In genomic region chr19:57192993-57193392, GRCh38 we compare ENCODE assay signal across 7 cellular contexts. TPM values are rescaled to one million over a fixed set of nuclear protein-coding genes. Genes with fewer than 3 reads are reported as not detected.
DNase-seq lines count a peak whose midpoint lies in the region; ATAC-seq and TF ChIP-seq lines count a peak whose summit lies in the region.
"Had no signal": no experiment of that assay in that cellular context is flagged by ENCODE, and none has a peak within 500 bp of the region (broad histone marks: within the 10 kb centered on the region; RNA-seq: fewer than 3 reads in every experiment).

No MANE protein-coding gene starts in this region.

- H3K9me3 Mint-ChIP-seq in activated T-helper 17 cell treated with anti-CD3 and anti-CD28 coated beads, Interleukin-2, amount 50 U/mL, for 72 hours: peaks cover 6% of the 10 kb centered on the region
- peaks cover 16 to 92% (median 51%) of the 10 kb centered on the region in 11 donors for H3K9me3 Mint-ChIP-seq in naive thymus-derived CD4-positive, alpha-beta T cell

- H3K4me3 Mint-ChIP-seq in activated T-helper 17 cell treated with anti-CD3 and anti-CD28 coated beads, Interleukin-2, amount 50 U/mL, for 72 hours: peak overlapping the region; percentile 91
- H3K4me3 Mint-ChIP-seq in naive thymus-derived CD4-positive, alpha-beta T cell: peak overlapping the region; percentile 90 to 97 (median 94)

- no peaks in the 10 kb centered on the region for H3K27me3 Mint-ChIP-seq in activated T-helper 17 cell treated with anti-CD3 and anti-CD28 coated beads, Interleukin-2, amount 50 U/mL, for 72 hours
- H3K27me3 Mint-ChIP-seq in naive thymus-derived CD4-positive, alpha-beta T cell: peaks cover 0 to 4% (median 0%) of the 10 kb centered on the region in 5 donors

- peaks cover 9% of the 10 kb centered on the region for H3K4me1 Mint-ChIP-seq in activated T-helper 17 cell treated with anti-CD3 and anti-CD28 coated beads, Interleukin-2, amount 50 U/mL, for 72 hours
- H3K4me1 Mint-ChIP-seq in naive thymus-derived CD4-positive, alpha-beta T cell: peaks cover 20 to 43% (median 35%) of the 10 kb centered on the region in 7 donors

- H3K27me3 ChIP-seq in DND-41 (ENCODE audit: insufficient read depth, low read length, poor library complexity): no peaks in the 10 kb centered on the region
- no peaks in the 10 kb centered on the region for H3K27me3 ChIP-seq in naive thymus-derived CD4-positive, alpha-beta T cell (ENCODE audit: control insufficient read depth in 2 of 2, insufficient read depth in 2 of 2, low read length in 2 of 2)

- H3K27ac Mint-ChIP-seq in activated T-helper 17 cell treated with anti-CD3 and anti-CD28 coated beads, Interleukin-2, amount 50 U/mL, for 72 hours: no peak overlapping the region
- H3K27ac Mint-ChIP-seq in naive thymus-derived CD4-positive, alpha-beta T cell: peak overlapping the region; percentile 22 to 93 (median 62)

- H3K9me3 ChIP-seq in DND-41 (ENCODE audit: insufficient read depth, low read length, severe bottlenecking): peaks cover 23% of the 10 kb centered on the region
- peaks cover 0 to 5% (median 0%) of the 10 kb centered on the region in 3 experiments for H3K9me3 ChIP-seq in naive thymus-derived CD4-positive, alpha-beta T cell (ENCODE audit: control insufficient read depth in 2 of 3, low read length in 3 of 3)

- peak overlapping the region in 1 of 2 experiments; percentile 99; a peak in 2 of 4 replicates for H3K4me3 ChIP-seq in DND-41 (ENCODE audit: low read depth in 1 of 2, low read length in 2 of 2)
- H3K4me3 ChIP-seq in naive thymus-derived CD4-positive, alpha-beta T cell (ENCODE audit: low read length): peak overlapping the region; percentile 95

- H3K36me3 ChIP-seq in DND-41 (ENCODE audit: insufficient read depth, low read length): peaks cover 66% of the 10 kb centered on the region
- peaks cover 0 to 58% (median 23%) of the 10 kb centered on the region in 3 experiments for H3K36me3 ChIP-seq in naive thymus-derived CD4-positive, alpha-beta T cell (ENCODE audit: control insufficient read depth in 2 of 3, insufficient read depth in 3 of 3, low read length in 3 of 3)

- POLR2A ChIA-PET in naive thymus-derived CD4-positive, alpha-beta T cell (lab: Charles Lee): interaction anchor here (0.6 kb wide), 1 partner anchor 8 kb away, joined by 3 read pairs; no protein-coding TSS in a partner anchor
- POLR2A ChIA-PET in GM10248 (lab: Yijun Ruan, JAX): no interaction called here

- no peak overlapping the region for H3K27ac ChIP-seq in DND-41 (ENCODE audit: low read length)
- H3K27ac ChIP-seq in naive thymus-derived CD4-positive, alpha-beta T cell (ENCODE audit: low read depth, low read length): no peak overlapping the region

- no peak for TF ChIP-seq CTCF in DND-41 (IDR thresholded peaks at IDR 0.05; ENCODE audit: borderline replicate concordance, extremely low read depth, low read length, poor library complexity, severe bottlenecking)
- no peak for TF ChIP-seq CTCF in GM10248 (IDR thresholded peaks at IDR 0.05; ENCODE audit: control extremely low read depth, extremely low read depth, low read depth, missing control alignments)

- CTCF ChIA-PET in naive thymus-derived CD4-positive, alpha-beta T cell (lab: Charles Lee): interaction anchor here (1.0 kb wide), 1 partner anchor 904 kb away, joined by 4 read pairs; no protein-coding TSS in a partner anchor
- CTCF ChIA-PET in GM10248 (lab: Yijun Ruan, JAX): interaction anchor here (1.2 to 2.1 kb wide), 2 partner anchors 15 to 21 kb away, joined by 4 to 5 read pairs; no protein-coding TSS in a partner anchor

- DNase-seq in DND-41 (no peak), NCI-H2196 (lab: John Stamatoyannopoulos, UW; ENCODE audit: unreplicated experiment) (no peak), GM10248 (ENCODE audit: extremely low spot score) (no peak)
- no peak for DNase-seq in naive thymus-derived CD4-positive, alpha-beta T cell
- no peak for DNase-seq in activated effector memory CD4-positive, alpha-beta T cell treated with anti-CD3 and anti-CD28 coated beads, Interleukin-2, amount 50 U/mL, for 16 hours

- H2AFZ ChIP-seq in DND-41 (ENCODE audit: low read depth, low read length): no peak overlapping the region

- peaks cover 26% of the 10 kb centered on the region for H3K4me1 ChIP-seq in DND-41 (ENCODE audit: insufficient read depth, low read length)
- H3K4me1 ChIP-seq in naive thymus-derived CD4-positive, alpha-beta T cell (ENCODE audit: control insufficient read depth in 2 of 2, insufficient read depth in 2 of 2, low read length in 2 of 2): peaks cover 11 to 22% of the 10 kb centered on the region in 2 donors

- intact Hi-C loops in naive thymus-derived CD4-positive, alpha-beta T cell (cut with micrococcal nuclease): loop anchor here (5.0 kb wide), 2 partner anchors 439 to 596 kb away; partner anchors contain the start of genes ZNF211 (in 1 of the 2) and ZNF71 (in 1 of the 2)

- peak overlapping the region; percentile 95 for H3K4me2 ChIP-seq in DND-41 (ENCODE audit: insufficient read depth, low read length)

- H3K36me3 Mint-ChIP-seq in activated T-helper 17 cell treated with anti-CD3 and anti-CD28 coated beads, Interleukin-2, amount 50 U/mL, for 72 hours (ENCODE audit: low read depth): peaks cover 68% of the 10 kb centered on the region
- peaks cover 53 to 81% (median 72%) of the 10 kb centered on the region in 5 donors for H3K36me3 Mint-ChIP-seq in naive thymus-derived CD4-positive, alpha-beta T cell

- no peak for ATAC-seq in DND-41 (ENCODE audit: insufficient read depth, low read depth)
- ATAC-seq in activated T-helper 17 cell treated with anti-CD3 and anti-CD28 coated beads, Interleukin-2, amount 50 U/mL, for 72 hours (replicated peaks): no peak
- ATAC-seq in naive thymus-derived CD4-positive, alpha-beta T cell: no peak

- peak overlapping the region; percentile 89; the same call in 1 of the 2 replicates for H3K9ac ChIP-seq in DND-41 (ENCODE audit: low read depth, low read length)

- peaks cover 38% of the 10 kb centered on the region for H3K79me2 ChIP-seq in DND-41 (ENCODE audit: insufficient read depth, low read length)

- peaks cover 12% of the 10 kb centered on the region; the same call in 1 of the 2 replicates for H4K20me1 ChIP-seq in DND-41 (ENCODE audit: insufficient read depth, low read length)

RNA-seq across cellular contexts. Expression of gene ZNF264, which starts 1.7 kb away (rescaled TPM):
- 10 to 100 TPM; 23.7 to 51.0 TPM for total RNA-seq in activated T-helper 17 cell treated with anti-CD3 and anti-CD28 coated beads, Interleukin-2, amount 50 U/mL, for 72 hours
- 10 to 100 TPM; 31.5 to 65.9 (median 44.3) TPM for total RNA-seq in naive thymus-derived CD4-positive, alpha-beta T cell
- polyA plus RNA-seq in naive thymus-derived CD4-positive, alpha-beta T cell: 10 to 100 TPM; 25.6 to 26.9 TPM

RNA-seq across cellular contexts. Expression of gene DUXA, which starts 25.7 kb away (rescaled TPM):
- total RNA-seq in activated T-helper 17 cell treated with anti-CD3 and anti-CD28 coated beads, Interleukin-2, amount 50 U/mL, for 72 hours: not detected
- total RNA-seq in naive thymus-derived CD4-positive, alpha-beta T cell: not detected
- not detected for polyA plus RNA-seq in naive thymus-derived CD4-positive, alpha-beta T cell
- total RNA-seq: NCI-H460 had no signal

RNA-seq across cellular contexts. Expression of gene AURKC, which starts 37.8 kb away (rescaled TPM):
- total RNA-seq in activated T-helper 17 cell treated with anti-CD3 and anti-CD28 coated beads, Interleukin-2, amount 50 U/mL, for 72 hours: 1 to 10 TPM; 2.1 to 3.5 TPM
- total RNA-seq in naive thymus-derived CD4-positive, alpha-beta T cell: under 1 TPM in 4 of 5 experiments, not detected in 1; 0.43 to 0.88 (median 0.65) TPM
- polyA plus RNA-seq in naive thymus-derived CD4-positive, alpha-beta T cell: not detected
- total RNA-seq: NCI-H460 had no signal

RNA-seq across cellular contexts. Expression of gene ZNF805, which starts 47.4 kb away (rescaled TPM):
- total RNA-seq in activated T-helper 17 cell treated with anti-CD3 and anti-CD28 coated beads, Interleukin-2, amount 50 U/mL, for 72 hours: 10 to 100 TPM in 1 of 2 donors, 1 to 10 TPM in 1; 9.1 to 16.7 TPM
- 10 to 100 TPM; 12.0 to 26.2 (median 23.7) TPM for total RNA-seq in naive thymus-derived CD4-positive, alpha-beta T cell
- 1 to 10 TPM; 3.9 to 5.0 TPM for polyA plus RNA-seq in naive thymus-derived CD4-positive, alpha-beta T cell

RNA-seq across cellular contexts. Expression of gene ZIM3, which starts 48.0 kb away (rescaled TPM):
- not detected for total RNA-seq in activated T-helper 17 cell treated with anti-CD3 and anti-CD28 coated beads, Interleukin-2, amount 50 U/mL, for 72 hours
- not detected for total RNA-seq in naive thymus-derived CD4-positive, alpha-beta T cell
- polyA plus RNA-seq in naive thymus-derived CD4-positive, alpha-beta T cell: not detected
- total RNA-seq: NCI-H460 had no signal
